In genomic region chr12:3236345-3237153, GRCh38 we compare ENCODE assay signal across 1 cellular context.
TF ChIP-seq lines count a peak whose summit lies in the region.

No MANE protein-coding gene starts in this region.

TF ChIP-seq in HEK293, 187 proteins besides CTCF, POLR2A, EP300 and RAD21 (continued from another document):
- TF ChIP-seq ZNF26 (tag by site-specific recombination; IDR thresholded peaks at IDR 0.05) (no peak), REPIN1 (tag by site-specific recombination; IDR thresholded peaks at IDR 0.05; ENCODE audit: low read depth) (no peak), ZNF157 (tag by site-specific recombination; IDR thresholded peaks at IDR 0.05) (no peak), ZSCAN4 (tag by site-specific recombination; IDR thresholded peaks at IDR 0.05) (no peak), SP2 (tag by site-specific recombination; IDR thresholded peaks at IDR 0.05) (peak; percentile 42), ZNF18 (tag by site-specific recombination; IDR thresholded peaks at IDR 0.05) (no peak), ZNF530 (tag by site-specific recombination; IDR thresholded peaks at IDR 0.05; ENCODE audit: low read depth) (no peak), GLIS1 (tag by site-specific recombination; IDR thresholded peaks at IDR 0.05) (peak; percentile 45; the same call in 1 of the 2 replicates), SCRT1 (tag by site-specific recombination; IDR thresholded peaks at IDR 0.05; ENCODE audit: borderline replicate concordance) (no peak), PATZ1 (tag by site-specific recombination; IDR thresholded peaks at IDR 0.05) (peak; percentile 75), ZNF555 (tag by site-specific recombination; conservative IDR thresholded peaks at IDR 0.05) (no peak), ZNF768 (tag by site-specific recombination; IDR thresholded peaks at IDR 0.05) (peak; percentile 88), PRDM4 (tag by site-specific recombination; IDR thresholded peaks at IDR 0.05) (no peak), WT1 (tag by site-specific recombination; IDR thresholded peaks at IDR 0.05) (peak; percentile 52; the same call in 1 of the 2 replicates), KLF1 (tag by site-specific recombination; IDR thresholded peaks at IDR 0.05) (peak; percentile 72), ELK4 (IDR thresholded peaks at IDR 0.05; ENCODE audit: borderline replicate concordance, low read depth, low read length) (no peak), ZNF37A (tag by site-specific recombination; IDR thresholded peaks at IDR 0.05) (no peak), ZNF76 (tag by site-specific recombination; IDR thresholded peaks at IDR 0.05; ENCODE audit: borderline replicate concordance, low read depth) (0 out of 2 replicates have a peak, but pooled peaks have one; percentile 21), ZIC2 (tag by site-specific recombination; IDR thresholded peaks at IDR 0.05) (0 out of 2 replicates have a peak, but pooled peaks have one; percentile 16), ZNF221 (tag by site-specific recombination; IDR thresholded peaks at IDR 0.05; ENCODE audit: borderline replicate concordance) (no peak), EGR2 (tag by site-specific recombination; IDR thresholded peaks at IDR 0.05; ENCODE audit: low read depth) (peak; percentile 54), ZNF394 (tag by site-specific recombination; IDR thresholded peaks at IDR 0.05; ENCODE audit: borderline replicate concordance) (peak; percentile 39; the same call in 1 of the 2 replicates), ZNF837 (tag by site-specific recombination; IDR thresholded peaks at IDR 0.05) (no peak), ZBTB17 (tag by site-specific recombination; IDR thresholded peaks at IDR 0.05) (peak; percentile 31; the same call in 1 of the 2 replicates)
